ENCODE assay signal across 9 cellular contexts in the genomic region with DNA sequence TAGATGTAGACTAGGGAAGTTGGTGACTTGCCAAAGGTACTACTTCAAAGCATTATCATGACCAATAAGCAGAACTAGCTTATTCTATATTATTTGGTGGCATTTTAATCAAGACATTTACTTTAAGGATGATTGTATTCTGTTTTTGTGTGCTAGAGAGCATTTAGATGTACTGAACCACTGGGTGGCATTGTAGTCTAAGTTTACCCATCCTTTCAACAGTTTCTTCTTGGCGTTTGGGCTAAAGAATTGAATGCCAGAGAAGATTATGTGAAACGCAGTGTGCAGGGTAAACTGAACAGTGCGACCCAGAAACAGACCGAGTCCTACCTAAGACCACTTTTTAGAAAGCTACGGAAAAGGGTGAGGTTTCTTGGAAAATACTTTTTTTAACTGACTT. TPM values are rescaled to one million over a fixed set of nuclear protein-coding genes. Genes with fewer than 3 reads are reported as not detected.
DNase-seq lines count a peak whose midpoint lies in the region; ATAC-seq and TF ChIP-seq lines count a peak whose summit lies in the region.
"Had no signal": no experiment of that assay in that cellular context is flagged by ENCODE, and none has a peak within 500 bp of the region (broad histone marks: within the 10 kb centered on the region; RNA-seq: fewer than 3 reads in every experiment).

No MANE protein-coding gene starts in this region.

- H3K4me2 ChIP-seq in mammary epithelial cell (ENCODE audit: insufficient read depth, low read depth, low read length) = no peak overlapping the region

- no peaks in the 10 kb centered on the region for H3K79me2 ChIP-seq in mammary epithelial cell (ENCODE audit: insufficient read depth, low read length)

- no peaks in the 10 kb centered on the region for H4K20me1 ChIP-seq in mammary epithelial cell (ENCODE audit: insufficient read depth, low read length)

- intact Hi-C loops in mammary epithelial cell (cut with micrococcal nuclease) (loop anchor here (1.0 to 5.0 kb wide), 2 partner anchors 165 to 479 kb away; no protein-coding TSS in a partner anchor), right lobe of liver (cut with DNase I) (no loop called here)

- CTCF ChIA-PET in mammary epithelial cell (lab: Charles Lee; ENCODE audit: low non-redundant PET) = no interaction called here

- H3K4me1 ChIP-seq in BE2C (no peaks in the 10 kb centered on the region; the same call in 1 of the 2 replicates), mammary epithelial cell (ENCODE audit: insufficient read depth, low read length) (no peaks in the 10 kb centered on the region), right lobe of liver (no peaks in the 10 kb centered on the region), upper lobe of left lung (no peaks in the 10 kb centered on the region)

- TF ChIP-seq POLR2A in right lobe of liver (IDR thresholded peaks at IDR 0.05) = no peak
- no peak for TF ChIP-seq POLR2A in upper lobe of left lung (IDR thresholded peaks at IDR 0.05)

- TF ChIP-seq EP300 in upper lobe of left lung (IDR thresholded peaks at IDR 0.05) = no peak

- 64% methylated on average over 5 of the region's 5 CpGs for WGBS in mammary epithelial cell (ENCODE audit: low coverage, missing lambda C conversion rate)
- 39% methylated on average over 5 of the region's 5 CpGs for WGBS in right lobe of liver (ENCODE audit: insufficient coverage, low coverage, low lambda C conversion rate, missing lambda C conversion rate)
- 49 to 51% methylated on average over 5 of the region's 5 CpGs for WGBS in upper lobe of left lung, 2 donors

- peaks cover 4% of the 10 kb centered on the region for H3K36me3 ChIP-seq in BE2C
- peaks cover 20% of the 10 kb centered on the region for H3K36me3 ChIP-seq in mammary epithelial cell (ENCODE audit: insufficient read depth, low read length)
- H3K36me3 ChIP-seq in right lobe of liver = peaks cover 0 to 54% (median 11%) of the 10 kb centered on the region in 4 donors
- peaks cover 6 to 78% (median 36%) of the 10 kb centered on the region in 4 donors for H3K36me3 ChIP-seq in upper lobe of left lung

- no peak overlapping the region for H2AFZ ChIP-seq in mammary epithelial cell (ENCODE audit: low read depth, low read length)

- BruUV-seq in mammary epithelial cell (replicated peaks; lab: Mats Ljungman, UMichigan) = no TSS peak

- dilution Hi-C loops in mammary epithelial cell (cut with HindIII; ENCODE audit: low sequenced_read_pairs) = no loop called here

- no peak for DNase-seq in BE2C
- DNase-seq in Kasumi-1 (lab: John Stamatoyannopoulos, UW) = peak; percentile 49 to 64
- no peak for DNase-seq in mammary epithelial cell
- no peak for DNase-seq in right lobe of liver
- DNase-seq in NCI-H1105 treated with DMSO at 0.1 percent for 48 hours (lab: John Stamatoyannopoulos, UW) = no peak
- no peak for DNase-seq in upper lobe of left lung
- DNase-seq in ureter (ENCODE audit: low spot score) = no peak
- DNase-seq: cortex of kidney had no signal

- TF ChIP-seq CTCF in BE2C (IDR thresholded peaks at IDR 0.05; ENCODE audit: low read depth, low read length) (peak; percentile 31), mammary epithelial cell (conservative IDR thresholded peaks at IDR 0.05 in 1 of 2, IDR thresholded peaks at IDR 0.05 in 1 of 2; ENCODE audit: extremely low read depth in 1 of 2, insufficient read depth in 1 of 2, low read depth in 1 of 2, low read length in 2 of 2) (peak; percentile 16 to 39), right lobe of liver (IDR thresholded peaks at IDR 0.05) (peak; percentile 23 to 39 (median 31)), upper lobe of left lung (IDR thresholded peaks at IDR 0.05) (peak in 3 of 6 experiments; percentile 18 to 28 (median 23))

- in situ Hi-C loops in mammary epithelial cell (cut with MboI; ENCODE audit: low sequenced_read_pairs in 2 of 2) = no loop called here

- H3K27ac ChIP-seq in mammary epithelial cell (ENCODE audit: insufficient read depth, low read depth, low read length) (no peak overlapping the region), right lobe of liver (no peak overlapping the region), upper lobe of left lung (no peak overlapping the region)

- H3K27me3 ChIP-seq in BE2C (no peaks in the 10 kb centered on the region), mammary epithelial cell (ENCODE audit: insufficient read depth, low read length) (no peaks in the 10 kb centered on the region), right lobe of liver (no peaks in the 10 kb centered on the region), upper lobe of left lung (no peaks in the 10 kb centered on the region)

- peak in 2 of 4 donors; percentile 30 to 57 for ATAC-seq in right lobe of liver
- ATAC-seq in upper lobe of left lung (ENCODE audit: low FRiP score in 2 of 2) = no peak
- ATAC-seq in GM21786 (IDR thresholded peaks at IDR 0.05; ENCODE audit: unreplicated experiment) = no peak

- H3K9me3 ChIP-seq in BE2C (no peaks in the 10 kb centered on the region), mammary epithelial cell (replicated peaks; ENCODE audit: insufficient read depth, low read length) (no peaks in the 10 kb centered on the region), right lobe of liver (no peaks in the 10 kb centered on the region), upper lobe of left lung (no peaks in the 10 kb centered on the region)

- no peak overlapping the region for H3K4me3 ChIP-seq in BE2C (ENCODE audit: low read depth, low read length)
- H3K4me3 ChIP-seq in mammary epithelial cell (replicated peaks in 1 of 3; ENCODE audit: insufficient read depth in 1 of 3, low read depth in 2 of 3, low read length in 3 of 3) = no peak overlapping the region
- H3K4me3 ChIP-seq in right lobe of liver = no peak overlapping the region
- no peak overlapping the region for H3K4me3 ChIP-seq in upper lobe of left lung

- no peak overlapping the region for H3K9ac ChIP-seq in mammary epithelial cell (ENCODE audit: insufficient read depth, low read length)

RNA-seq across cellular contexts. Expression of gene PRPF18, which starts 26.8 kb away (rescaled TPM):
- polyA plus RNA-seq in BE2C (2012; ENCODE audit: insufficient read depth, insufficient read length, low read depth) = 23.4 TPM
- total RNA-seq in mammary epithelial cell = 10 to 100 TPM; 22.4 to 23.0 TPM
- polyA plus RNA-seq in mammary epithelial cell = 11.4 TPM
- polyA minus RNA-seq in mammary epithelial cell = 1.7 TPM
- 10 to 100 TPM in 4 of 6 experiments, 1 to 10 TPM in 2; 8.1 to 16.1 (median 11.5) TPM for total RNA-seq in right lobe of liver
- total RNA-seq in upper lobe of left lung = 10 to 100 TPM; 14.4 to 50.3 (median 22.3) TPM
- total RNA-seq in ureter = 25.2 TPM

Comparison
In these comparisons a context has a peak if more than half of its experiments do, and no peak if none do; other contexts are left out.
1. DNase-seq: peak in Kasumi-1 (2 of 2); none in BE2C (single experiment), mammary epithelial cell (single experiment), right lobe of liver (0 of 3), NCI-H1105 treated with DMSO at 0.1 percent for 48 hours (single experiment), upper lobe of left lung (0 of 2) and ureter (single experiment).